10 cellular contexts compared by ENCODE assay signal in genomic region chr6:141464490-141464889, GRCh38.
DNase-seq lines count a peak whose midpoint lies in the region; ATAC-seq and TF ChIP-seq lines count a peak whose summit lies in the region.
"Had no signal": no experiment of that assay in that cellular context is flagged by ENCODE, and none has a peak within 500 bp of the region (broad histone marks: within the 10 kb centered on the region; RNA-seq: fewer than 3 reads in every experiment).

No MANE protein-coding gene starts in this region.

- 10 to 17% methylated on average over 2 of the region's 2 CpGs for whole genome bisulfite sequencing in gastroesophageal sphincter (ENCODE audit: low coverage in 1 of 2), 2 donors

- no peaks in the 10 kb centered on the region for H3K9me3 Mint-ChIP-seq in natural killer cell
- H3K9me3 Mint-ChIP-seq in natural killer cell treated with Interleukin-12 subunit alpha and Interleukin-12 subunit beta and Interleukin-15 and Interleukin-18, amount 100 ng/mL, for 72 hours, result no peaks in the 10 kb centered on the region
- H3K9me3 Mint-ChIP-seq: T-helper 1 cell treated with Interleukin-12 subunit alpha and Interleukin-12 subunit beta and Interleukin-4 antibody, amounts not matched to agents 30 μg/mL and 1 μg/mL, for 36 hours had no signal

- no peaks in the 10 kb centered on the region for H3K9me3 ChIP-seq in gastroesophageal sphincter

- no peaks in the 10 kb centered on the region for H3K27me3 Mint-ChIP-seq in natural killer cell (ENCODE audit: low read depth in 2 of 2)
- peaks cover 4 to 7% of the 10 kb centered on the region in 2 donors for H3K27me3 Mint-ChIP-seq in natural killer cell treated with Interleukin-12 subunit alpha and Interleukin-12 subunit beta and Interleukin-15 and Interleukin-18, amount 100 ng/mL, for 72 hours

- no peaks in the 10 kb centered on the region for H3K27me3 ChIP-seq in gastroesophageal sphincter

- no peak overlapping the region for H3K27ac ChIP-seq in gastroesophageal sphincter

- no peak overlapping the region for H3K27ac Mint-ChIP-seq in natural killer cell
- H3K27ac Mint-ChIP-seq in natural killer cell treated with Interleukin-12 subunit alpha and Interleukin-12 subunit beta and Interleukin-15 and Interleukin-18, amount 100 ng/mL, for 72 hours, result no peak overlapping the region
- H3K27ac Mint-ChIP-seq: CD4-positive, CD25-positive, alpha-beta regulatory T cell; T-helper 1 cell treated with Interleukin-12 subunit alpha and Interleukin-12 subunit beta and Interleukin-4 antibody, amounts not matched to agents 30 μg/mL and 1 μg/mL, for 36 hours had no signal

- H3K4me1 ChIP-seq in gastroesophageal sphincter, result peaks cover 0 to 3% (median 0%) of the 10 kb centered on the region in 3 donors

- no peaks in the 10 kb centered on the region for H3K36me3 Mint-ChIP-seq in natural killer cell
- H3K36me3 Mint-ChIP-seq in natural killer cell treated with Interleukin-12 subunit alpha and Interleukin-12 subunit beta and Interleukin-15 and Interleukin-18, amount 100 ng/mL, for 72 hours, result no peaks in the 10 kb centered on the region
- H3K36me3 Mint-ChIP-seq: CD4-positive, CD25-positive, alpha-beta regulatory T cell had no signal

- intact Hi-C loops in natural killer cell (cut with micrococcal nuclease), result loop anchor here (10.0 kb wide), 1 partner anchor 100 kb away; no protein-coding TSS in a partner anchor

- DNase-seq in natural killer cell, result no peak
- DNase-seq in natural killer cell treated with Interleukin-12 subunit alpha and Interleukin-12 subunit beta and Interleukin-15 and Interleukin-18, amount 100 ng/mL, for 72 hours (ENCODE audit: low spot score), result no peak
- peak; percentile 76 for DNase-seq in NCI-H510A (lab: John Stamatoyannopoulos, UW)
- DNase-seq in stimulated activated CD4-positive, alpha-beta T cell treated with anti-CD3 and anti-CD28 coated beads, Interleukin-12 subunit alpha, Interleukin-12 subunit beta, amount 100 ng/mL, for 4 hours, result no peak
- DNase-seq in AML-193 (lab: John Stamatoyannopoulos, UW), result no peak
- no peak for DNase-seq in cerebellum (ENCODE audit: low spot score)

- H3K36me3 ChIP-seq in gastroesophageal sphincter, result no peaks in the 10 kb centered on the region

- no peak overlapping the region for H3K4me3 Mint-ChIP-seq in natural killer cell
- H3K4me3 Mint-ChIP-seq in natural killer cell treated with Interleukin-12 subunit alpha and Interleukin-12 subunit beta and Interleukin-15 and Interleukin-18, amount 100 ng/mL, for 72 hours, result no peak overlapping the region
- H3K4me3 Mint-ChIP-seq: CD4-positive, CD25-positive, alpha-beta regulatory T cell; T-helper 1 cell treated with Interleukin-12 subunit alpha and Interleukin-12 subunit beta and Interleukin-4 antibody, amounts not matched to agents 30 μg/mL and 1 μg/mL, for 36 hours had no signal

- no peak for TF ChIP-seq POLR2A in gastroesophageal sphincter (IDR thresholded peaks at IDR 0.05)

- ATAC-seq in natural killer cell (peak in 2 of 3 donors; percentile 32 to 58), HG03135 (IDR thresholded peaks at IDR 0.05; ENCODE audit: unreplicated experiment) (peak; percentile 81), gastroesophageal sphincter (peak; percentile 28)
- ATAC-seq in natural killer cell treated with Interleukin-12 subunit alpha and Interleukin-12 subunit beta and Interleukin-15 and Interleukin-18, amount 100 ng/mL, for 72 hours, result no peak

- TF ChIP-seq CTCF in natural killer cell (IDR thresholded peaks at IDR 0.05), result no peak
- TF ChIP-seq CTCF in gastroesophageal sphincter (IDR thresholded peaks at IDR 0.05), result no peak

- TF ChIP-seq EP300 in gastroesophageal sphincter (IDR thresholded peaks at IDR 0.05), result no peak

- H3K4me3 ChIP-seq in gastroesophageal sphincter, result no peak overlapping the region

- peaks cover 8 to 13% of the 10 kb centered on the region in 2 donors for H3K4me1 Mint-ChIP-seq in natural killer cell
- peaks cover 13% of the 10 kb centered on the region in 2 donors for H3K4me1 Mint-ChIP-seq in natural killer cell treated with Interleukin-12 subunit alpha and Interleukin-12 subunit beta and Interleukin-15 and Interleukin-18, amount 100 ng/mL, for 72 hours (ENCODE audit: low read depth in 2 of 2)

Comparison
In these comparisons a context has a peak if more than half of its experiments do, and no peak if none do; other contexts are left out.
1. ATAC-seq: peak in natural killer cell (2 of 3), HG03135 (single experiment) and gastroesophageal sphincter (single experiment); none in natural killer cell treated with Interleukin-12 subunit alpha and Interleukin-12 subunit beta and Interleukin-15 and Interleukin-18, amount 100 ng/mL, for 72 hours (0 of 2).